20 cellular contexts compared by ENCODE assay signal in the genomic region with DNA sequence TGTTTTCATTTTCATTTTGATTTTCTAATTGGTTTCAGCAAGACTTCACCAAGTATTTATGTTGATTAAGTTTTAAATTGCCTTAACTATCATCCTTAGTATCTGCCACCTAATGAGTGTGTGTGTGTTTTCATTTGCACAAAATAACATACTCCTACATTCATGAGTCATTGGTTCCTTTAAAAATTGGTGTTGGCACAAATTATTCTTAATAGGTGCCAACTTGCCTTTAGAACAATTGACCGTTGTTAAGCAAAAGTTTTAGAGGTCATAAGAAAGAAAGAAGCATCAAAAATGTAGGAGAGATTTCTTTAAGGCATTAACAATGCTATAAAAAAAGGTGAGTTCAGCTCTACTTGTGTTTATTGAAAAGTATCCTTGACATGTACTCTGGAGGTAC.
DNase-seq lines count a peak whose midpoint lies in the region; ATAC-seq, FAIRE-seq and TF ChIP-seq lines count a peak whose summit lies in the region.
"Had no signal": no experiment of that assay in that cellular context is flagged by ENCODE, and none has a peak within 500 bp of the region (broad histone marks: within the 10 kb centered on the region; RNA-seq: fewer than 3 reads in every experiment).

No MANE protein-coding gene starts in this region.

- TF ChIP-seq POLR2A in thyroid gland (IDR thresholded peaks at IDR 0.05), result no peak

- CTCF ChIA-PET in WTC11 (lab: Charles Lee), result no interaction called here

- no peak for FAIRE-seq in bronchial epithelial cell (lab: Jason Lieb, UNC)
- FAIRE-seq in islet of Langerhans (lab: Jason Lieb, UNC), result peak; percentile 38
- FAIRE-seq: RCC 7860 had no signal

- no peaks in the 10 kb centered on the region for H3K27me3 ChIP-seq in bronchial epithelial cell (ENCODE audit: control insufficient read depth, insufficient read depth, low read length)
- no peaks in the 10 kb centered on the region for H3K27me3 ChIP-seq in thyroid gland
- H3K27me3 ChIP-seq in effector memory CD4-positive, alpha-beta T cell (replicated peaks; ENCODE audit: control insufficient read depth, insufficient read depth, low read length, poor library complexity, severe bottlenecking), result no peaks in the 10 kb centered on the region
- H3K27me3 ChIP-seq in aorta (ENCODE audit: control insufficient read depth in 1 of 2, insufficient read depth in 2 of 2, low read length in 1 of 2), result no peaks in the 10 kb centered on the region
- H3K27me3 ChIP-seq: BE2C, SJCRH30 had no signal

- H3K9me3 Mint-ChIP-seq in WTC11, result no peaks in the 10 kb centered on the region
- H3K9me3 Mint-ChIP-seq: H9, HFFc6 had no signal

- peak overlapping the region in 2 of 3 donors; percentile 7 to 43 for H3K27ac ChIP-seq in thyroid gland
- H3K27ac ChIP-seq in effector memory CD4-positive, alpha-beta T cell (ENCODE audit: insufficient read depth, low read length, poor library complexity, severe bottlenecking), result no peak overlapping the region
- no peak overlapping the region for H3K27ac ChIP-seq in aorta (ENCODE audit: low read depth in 1 of 2, low read length in 2 of 2)
- H3K27ac ChIP-seq: SJCRH30 had no signal

- H3K27ac Mint-ChIP-seq in WTC11, result peak overlapping the region; percentile 20; the same call in 1 of the 2 replicates
- H3K27ac Mint-ChIP-seq: HFFc6, IgD-negative memory B cell had no signal

- ATAC-seq in WTC11 (no peak), aorta (ENCODE audit: low FRiP score) (no peak)

- TF ChIP-seq CTCF in WTC11 (IDR thresholded peaks at IDR 0.05) (no peak), bronchial epithelial cell (IDR thresholded peaks at IDR 0.05; ENCODE audit: insufficient read depth, low read length, severe bottlenecking) (no peak), thyroid gland (IDR thresholded peaks at IDR 0.05) (no peak)

- intact Hi-C loops in thyroid gland (cut with DNase I), result no loop called here
- intact Hi-C loops in aorta (cut with DNase I), result no loop called here

- H3K4me3 ChIP-seq in bronchial epithelial cell (ENCODE audit: low read depth, low read length) (no peak overlapping the region), thyroid gland (replicated peaks in 1 of 3) (no peak overlapping the region), aorta (ENCODE audit: low read length in 2 of 2) (no peak overlapping the region)
- H3K4me3 ChIP-seq in effector memory CD4-positive, alpha-beta T cell (ENCODE audit: insufficient read depth, low read depth, low read length, poor library complexity, severe bottlenecking), result no peak overlapping the region
- H3K4me3 ChIP-seq: SJCRH30 had no signal

- no peaks in the 10 kb centered on the region for H3K27me3 Mint-ChIP-seq in WTC11 (ENCODE audit: low read depth)
- H3K27me3 Mint-ChIP-seq: IgD-negative memory B cell had no signal

- H3K4me3 Mint-ChIP-seq in WTC11, result no peak overlapping the region
- H3K4me3 Mint-ChIP-seq: H9, HFFc6, IgD-negative memory B cell had no signal

- peaks cover 8% of the 10 kb centered on the region; the same call in 1 of the 2 replicates for H3K36me3 Mint-ChIP-seq in WTC11

- peaks cover 8% of the 10 kb centered on the region; the same call in 1 of the 2 replicates for H3K4me1 Mint-ChIP-seq in WTC11

- H3K9me3 ChIP-seq in thyroid gland (no peaks in the 10 kb centered on the region), aorta (ENCODE audit: control insufficient read depth, low read length) (no peaks in the 10 kb centered on the region)
- H3K9me3 ChIP-seq in effector memory CD4-positive, alpha-beta T cell (ENCODE audit: control insufficient read depth, low read length), result no peaks in the 10 kb centered on the region
- H3K9me3 ChIP-seq: BE2C, SJCRH30 had no signal

- DNase-seq in WTC11 (ENCODE audit: low spot score) (no peak), bronchial epithelial cell (ENCODE audit: low read depth) (peak; percentile 39), thyroid gland (no peak), EL (no peak), aorta (no peak)
- DNase-seq in effector memory CD4-positive, alpha-beta T cell, result no peak
- DNase-seq: BE2C, DMS53, GF-D8, H9, HFFc6, MV-4-11, NCI-H1694, NCI-H446 treated with DMSO at 0.1 percent for 48 hours, NCI-H526 treated with DMSO at 0.1 percent for 48 hours, OCI-M1, SJCRH30 had no signal

- H3K4me1 ChIP-seq in thyroid gland, result peaks cover 18 to 20% of the 10 kb centered on the region in 2 donors
- H3K4me1 ChIP-seq in effector memory CD4-positive, alpha-beta T cell (ENCODE audit: control insufficient read depth, insufficient read depth, low read length, poor library complexity, severe bottlenecking), result no peaks in the 10 kb centered on the region
- no peaks in the 10 kb centered on the region for H3K4me1 ChIP-seq in aorta (ENCODE audit: control insufficient read depth in 1 of 2, insufficient read depth in 2 of 2, low read length in 2 of 2)
- H3K4me1 ChIP-seq: BE2C, SJCRH30 had no signal

- POLR2A ChIA-PET in WTC11 (lab: Charles Lee), result interaction anchor here (0.6 kb wide), 1 partner anchor 1282 kb away, joined by 3 read pairs; no protein-coding TSS in a partner anchor

- H3K36me3 ChIP-seq in bronchial epithelial cell (ENCODE audit: control insufficient read depth, insufficient read depth, low read length) (peaks cover 3% of the 10 kb centered on the region), thyroid gland (no peaks in the 10 kb centered on the region), aorta (ENCODE audit: control insufficient read depth in 1 of 2, insufficient read depth in 2 of 2, low read length in 1 of 2) (no peaks in the 10 kb centered on the region)
- no peaks in the 10 kb centered on the region for H3K36me3 ChIP-seq in effector memory CD4-positive, alpha-beta T cell (ENCODE audit: control insufficient read depth, insufficient read depth, low read length)
- H3K36me3 ChIP-seq: BE2C had no signal

- WGBS in thyroid gland, 2 donors, result 11 to 18% methylated on average over 1 of the region's 1 CpG
- WGBS in aorta, 2 donors, result 8% methylated on average over 1 of the region's 1 CpG

TF ChIP-seq in WTC11, 78 proteins besides CTCF, POLR2A, EP300 and RAD21:
- TF ChIP-seq HMGA2 (CRISPR knock-in tag; IDR thresholded peaks at IDR 0.05), result no peak
- no peak for TF ChIP-seq FOXP1 (CRISPR knock-in tag; IDR thresholded peaks at IDR 0.05; ENCODE audit: borderline replicate concordance)
- TF ChIP-seq ZNF317 (CRISPR knock-in tag; IDR thresholded peaks at IDR 0.05; ENCODE audit: borderline replicate concordance, low read depth), result no peak
- TF ChIP-seq, protein P1, sequence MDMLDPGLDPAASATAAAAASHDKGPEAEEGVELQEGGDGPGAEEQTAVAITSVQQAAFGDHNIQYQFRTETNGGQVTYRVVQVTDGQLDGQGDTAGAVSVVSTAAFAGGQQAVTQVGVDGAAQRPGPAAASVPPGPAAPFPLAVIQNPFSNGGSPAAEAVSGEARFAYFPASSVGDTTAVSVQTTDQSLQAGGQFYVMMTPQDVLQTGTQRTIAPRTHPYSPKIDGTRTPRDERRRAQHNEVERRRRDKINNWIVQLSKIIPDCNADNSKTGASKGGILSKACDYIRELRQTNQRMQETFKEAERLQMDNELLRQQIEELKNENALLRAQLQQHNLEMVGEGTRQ (CRISPR knock-in tag; IDR thresholded peaks at IDR 0.05), result no peak
- TF ChIP-seq GRHL2 (CRISPR knock-in tag; IDR thresholded peaks at IDR 0.05; ENCODE audit: insufficient replicate concordance, severe bottlenecking), result no peak
- TF ChIP-seq, protein P2, sequence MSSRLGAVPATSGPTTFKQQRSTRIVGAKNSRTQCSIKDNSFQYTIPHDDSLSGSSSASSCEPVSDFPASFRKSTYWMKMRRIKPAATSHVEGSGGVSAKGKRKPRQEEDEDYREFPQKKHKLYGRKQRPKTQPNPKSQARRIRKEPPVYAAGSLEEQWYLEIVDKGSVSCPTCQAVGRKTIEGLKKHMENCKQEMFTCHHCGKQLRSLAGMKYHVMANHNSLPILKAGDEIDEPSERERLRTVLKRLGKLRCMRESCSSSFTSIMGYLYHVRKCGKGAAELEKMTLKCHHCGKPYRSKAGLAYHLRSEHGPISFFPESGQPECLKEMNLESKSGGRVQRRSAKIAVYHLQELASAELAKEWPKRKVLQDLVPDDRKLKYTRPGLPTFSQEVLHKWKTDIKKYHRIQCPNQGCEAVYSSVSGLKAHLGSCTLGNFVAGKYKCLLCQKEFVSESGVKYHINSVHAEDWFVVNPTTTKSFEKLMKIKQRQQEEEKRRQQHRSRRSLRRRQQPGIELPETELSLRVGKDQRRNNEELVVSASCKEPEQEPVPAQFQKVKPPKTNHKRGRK (CRISPR knock-in tag; IDR thresholded peaks at IDR 0.05; ENCODE audit: borderline replicate concordance), result no peak
- no peak for TF ChIP-seq NR1H2 (CRISPR knock-in tag; IDR thresholded peaks at IDR 0.05)
- no peak for TF ChIP-seq PRRX2 (CRISPR knock-in tag; IDR thresholded peaks at IDR 0.05)
- no peak for TF ChIP-seq NFE2L1 (CRISPR knock-in tag; IDR thresholded peaks at IDR 0.05)
- no peak for TF ChIP-seq KAT7 (CRISPR knock-in tag; IDR thresholded peaks at IDR 0.05; ENCODE audit: borderline replicate concordance)
- TF ChIP-seq ESRRA (CRISPR knock-in tag; IDR thresholded peaks at IDR 0.05; ENCODE audit: borderline replicate concordance), result no peak

Comparison
In these comparisons a context has a peak if more than half of its experiments do, and no peak if none do; other contexts are left out.
1. H3K27ac ChIP-seq: peak in thyroid gland (2 of 3); none in effector memory CD4-positive, alpha-beta T cell (single experiment) and aorta (0 of 2).